Comparison of ENCODE assay signal across 30 cellular contexts in the genomic region with DNA sequence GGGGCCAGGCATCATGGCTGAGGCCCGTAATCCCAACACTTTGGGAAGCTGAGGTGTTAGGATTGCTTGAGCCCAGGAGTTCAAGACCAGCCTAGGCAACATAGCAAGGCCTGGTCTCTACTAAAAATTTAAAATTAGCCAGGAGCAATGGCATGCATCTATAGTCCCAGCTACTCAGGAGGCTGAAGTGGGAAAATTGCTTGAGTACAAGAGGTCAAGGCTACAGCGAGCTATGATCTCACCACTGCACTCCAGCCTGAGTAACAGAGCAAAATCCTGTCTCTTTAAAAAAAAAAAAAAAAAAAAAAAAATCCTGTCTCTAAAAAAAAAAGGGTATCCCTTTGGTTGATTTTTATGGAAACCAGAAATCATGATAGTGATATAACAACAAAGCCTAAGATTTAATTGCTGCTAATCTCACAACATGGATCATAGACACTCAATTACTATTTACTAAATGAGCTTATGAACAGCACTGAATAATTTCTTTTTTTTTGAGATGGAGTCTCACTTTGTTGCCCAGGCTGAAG. TPM values are rescaled to one million over a fixed set of nuclear protein-coding genes. Genes with fewer than 3 reads are reported as not detected.
"Had no signal": no experiment of that assay in that cellular context is flagged by ENCODE, and none has a peak within 500 bp of the region (broad histone marks: within the 10 kb centered on the region; RNA-seq: fewer than 3 reads in every experiment).

No MANE protein-coding gene starts in this region.

- H3K4me3 Mint-ChIP-seq: activated CD4-positive, alpha-beta T cell treated with anti-CD3 and anti-CD28 coated beads, Interleukin-2, amount 10 ng/mL, durations not matched to agents 7 days and 5 days; activated CD8-positive, alpha-beta memory T cell treated with anti-CD3 and anti-CD28 coated beads, Interleukin-2, amount 10 ng/mL, durations not matched to agents 7 days and 5 days; activated CD8-positive, alpha-beta T cell treated with anti-CD3 and anti-CD28 coated beads for 36 hours; activated naive CD8-positive, alpha-beta T cell treated with anti-CD3 and anti-CD28 coated beads, Interleukin-2, amount 50 U/mL, for 24 hours; brain; naive thymus-derived CD4-positive, alpha-beta T cell had no signal

- H3K4me1 ChIP-seq: gastrocnemius medialis, left lung, psoas muscle, right atrium auricular region, stomach, suprapubic skin, transverse colon, uterus had no signal

- H3K27ac ChIP-seq: gastrocnemius medialis, left lung, ovary, psoas muscle, right atrium auricular region, skin epidermis, stomach, suprapubic skin, transverse colon, uterus, VCaP had no signal

- H3K27me3 ChIP-seq: gastrocnemius medialis, left lung, ovary, right atrium auricular region, stomach, suprapubic skin, transverse colon, uterus had no signal

- H3K27me3 Mint-ChIP-seq: activated CD4-positive, alpha-beta T cell treated with anti-CD3 and anti-CD28 coated beads, Interleukin-2, amount 10 ng/mL, durations not matched to agents 7 days and 5 days; activated CD8-positive, alpha-beta memory T cell treated with anti-CD3 and anti-CD28 coated beads, Interleukin-2, amount 10 ng/mL, durations not matched to agents 7 days and 5 days; activated CD8-positive, alpha-beta T cell treated with anti-CD3 and anti-CD28 coated beads for 36 hours; activated naive CD8-positive, alpha-beta T cell treated with anti-CD3 and anti-CD28 coated beads, Interleukin-2, amount 50 U/mL, for 24 hours; brain; naive thymus-derived CD4-positive, alpha-beta T cell had no signal

- H3K27ac Mint-ChIP-seq: activated CD4-positive, alpha-beta T cell treated with anti-CD3 and anti-CD28 coated beads, Interleukin-2, amount 10 ng/mL, durations not matched to agents 7 days and 5 days; activated CD8-positive, alpha-beta memory T cell treated with anti-CD3 and anti-CD28 coated beads, Interleukin-2, amount 10 ng/mL, durations not matched to agents 7 days and 5 days; activated CD8-positive, alpha-beta T cell treated with anti-CD3 and anti-CD28 coated beads for 36 hours; activated naive CD8-positive, alpha-beta T cell treated with anti-CD3 and anti-CD28 coated beads, Interleukin-2, amount 50 U/mL, for 24 hours; brain; naive thymus-derived CD4-positive, alpha-beta T cell had no signal

- H3K9me3 ChIP-seq: gastrocnemius medialis, left lung, ovary, psoas muscle, right atrium auricular region, stomach, suprapubic skin, transverse colon, uterus had no signal

- ATAC-seq: activated CD8-positive, alpha-beta memory T cell treated with anti-CD3 and anti-CD28 coated beads, Interleukin-2, amount 10 ng/mL, durations not matched to agents 7 days and 5 days; activated CD8-positive, alpha-beta T cell treated with anti-CD3 and anti-CD28 coated beads for 36 hours; activated naive CD8-positive, alpha-beta T cell treated with anti-CD3 and anti-CD28 coated beads, Interleukin-2, amount 50 U/mL, for 24 hours; esophagus mucosa; gastrocnemius medialis; left lung; naive thymus-derived CD4-positive, alpha-beta T cell; psoas muscle had no signal

- H3K36me3 Mint-ChIP-seq: brain had no signal

- H3K4me3 ChIP-seq: gastrocnemius medialis, left lung, lung, ovary, psoas muscle, right atrium auricular region, skin epidermis, stomach, suprapubic skin, transverse colon, uterus had no signal

- H3K4me1 Mint-ChIP-seq: brain had no signal

- H3K36me3 ChIP-seq: gastrocnemius medialis, left lung, ovary, right atrium auricular region, stomach, suprapubic skin, transverse colon, uterus had no signal

- FAIRE-seq: colon had no signal

- DNase-seq: activated CD4-positive, alpha-beta T cell treated with anti-CD3 and anti-CD28 coated beads, Interleukin-2, amount 10 ng/mL, durations not matched to agents 7 days and 5 days; activated CD4-positive, CD25-positive, alpha-beta regulatory T cell treated with anti-CD3 and anti-CD28 coated beads, Interleukin-2, amount 50 U/mL, for 72 hours; activated CD8-positive, alpha-beta memory T cell treated with anti-CD3 and anti-CD28 coated beads, Interleukin-2, amount 10 ng/mL, durations not matched to agents 7 days and 5 days; activated CD8-positive, alpha-beta T cell treated with anti-CD3 and anti-CD28 coated beads for 36 hours; activated effector memory CD4-positive, alpha-beta T cell treated with anti-CD3 and anti-CD28 coated beads, Interleukin-2, amount 50 U/mL, for 16 hours; activated naive CD4-positive, alpha-beta T cell treated with anti-CD3 and anti-CD28 coated beads, Interleukin-2, amount 50 U/mL, for 16 hours; activated naive CD8-positive, alpha-beta T cell treated with anti-CD3 and anti-CD28 coated beads, Interleukin-2, amount 50 U/mL, for 24 hours; activated T-cell treated with anti-CD3 and anti-CD28 coated beads for 4 hours; aorta; central memory CD4-positive, alpha-beta T cell; effector memory CD4-positive, alpha-beta T cell; gastrocnemius medialis; hippocampal formation; kidney glomerular epithelial cell; left lung; naive thymus-derived CD4-positive, alpha-beta T cell; ovary; psoas muscle; stimulated activated CD4-positive, alpha-beta T cell treated with anti-CD3 and anti-CD28 coated beads, Interleukin-1b, Interleukin-23, amount 100 ng/mL, for 48 hours; stomach; transverse colon; uterus had no signal

- H3K9me3 Mint-ChIP-seq: activated CD4-positive, alpha-beta T cell treated with anti-CD3 and anti-CD28 coated beads, Interleukin-2, amount 10 ng/mL, durations not matched to agents 7 days and 5 days; activated CD8-positive, alpha-beta T cell treated with anti-CD3 and anti-CD28 coated beads for 36 hours; activated naive CD8-positive, alpha-beta T cell treated with anti-CD3 and anti-CD28 coated beads, Interleukin-2, amount 50 U/mL, for 24 hours; brain had no signal

RNA-seq across cellular contexts. Expression of gene PCLAF, which starts 12.1 kb away (rescaled TPM):
- total RNA-seq: right atrium auricular region had no signal
- polyA plus RNA-seq: naive thymus-derived CD4-positive, alpha-beta T cell had no signal
